ENCODE assay signal across 24 cellular contexts in genomic region chr4:54089875-54090274, GRCh38.
"Had no signal": no experiment of that assay in that cellular context is flagged by ENCODE, and none has a peak within 500 bp of the region (broad histone marks: within the 10 kb centered on the region; RNA-seq: fewer than 3 reads in every experiment).

No MANE protein-coding gene starts in this region.

- H3K36me3 ChIP-seq: stomach, suprapubic skin, thoracic aorta, thyroid gland, tibial artery, tibial nerve, transverse colon, upper lobe of left lung, upper lobe of right lung, uterus, vagina had no signal

- DNase-seq: stimulated activated CD4-positive, alpha-beta T cell treated with anti-CD3 and anti-CD28 coated beads, Interleukin-2, amount 100 ng/mL, for 48 hours; stimulated activated CD4-positive, alpha-beta T cell treated with anti-CD3 and anti-CD28 coated beads, Interleukin-4, amount 100 ng/mL, for 1 hour; stimulated activated CD4-positive, alpha-beta T cell treated with anti-CD3 and anti-CD28 coated beads, Interleukin-4, amount 100 ng/mL, for 24 hours; stimulated activated CD4-positive, alpha-beta T cell treated with anti-CD3 and anti-CD28 coated beads, Interleukin-4, amount 100 ng/mL, for 4 hours; stimulated activated CD8-positive, alpha-beta memory T cell treated with anti-CD3 and anti-CD28 coated beads, Interleukin-4, amount 100 ng/mL, for 48 hours; stimulated activated naive B cell treated with anti-CD40 and anti-IgM and Interleukin-4, amounts not matched to agents 10 μg/mL and 1 μg/mL and 100 μg/mL, for 72 hours; stimulated activated naive CD4-positive, alpha-beta T cell; stimulated activated naive CD4-positive, alpha-beta T cell treated with Interleukin-2 at 50 U/mL for 16 hours; stimulated activated naive CD8-positive, alpha-beta T cell treated with anti-CD3 and anti-CD28 coated beads, Interleukin-15, amount 100 ng/mL, for 72 hours; stimulated activated naive CD8-positive, alpha-beta T cell treated with anti-CD3 and anti-CD28 coated beads, Interleukin-15, Interleukin-2, amounts not matched to agents 100 U/mL and 50 U/mL, for 24 hours; stomach; substantia nigra; testis; thyroid gland; tibial artery; transverse colon; trophoblast cell; upper lobe of left lung; upper lobe of right lung; uterus had no signal

- H3K9me3 ChIP-seq: stomach, suprapubic skin, testis, thoracic aorta, thyroid gland, tibial artery, tibial nerve, transverse colon, upper lobe of left lung, upper lobe of right lung, uterus, vagina had no signal

- H3K27ac ChIP-seq: stomach, suprapubic skin, testis, thoracic aorta, thyroid gland, tibial artery, tibial nerve, transverse colon, upper lobe of left lung, upper lobe of right lung, uterus, vagina had no signal

- H3K4me3 ChIP-seq: stomach, suprapubic skin, testis, thoracic aorta, thyroid gland, tibial artery, tibial nerve, transverse colon, upper lobe of left lung, upper lobe of right lung, uterus, vagina had no signal
